In the genomic region with DNA sequence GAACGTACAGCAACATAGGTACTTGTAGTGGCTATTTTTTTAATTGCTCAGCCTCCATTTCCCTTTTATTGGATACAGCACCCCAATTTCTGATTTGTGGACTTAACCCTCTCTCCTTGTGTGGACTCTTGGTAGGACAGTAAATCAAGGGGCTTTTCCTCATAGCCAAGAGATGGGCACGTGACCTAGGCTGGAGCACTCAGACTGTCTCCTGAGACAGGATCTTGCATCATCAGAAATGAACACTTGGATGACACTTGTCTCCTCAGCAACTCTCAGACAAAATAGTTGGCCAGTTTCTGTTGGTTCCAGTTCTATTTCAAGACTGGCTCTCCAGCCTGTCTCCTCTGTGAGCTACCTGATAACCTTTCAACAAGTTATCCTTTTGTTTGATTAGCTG, we compare ENCODE assay signal across 1 cellular context.
TF ChIP-seq lines count a peak whose summit lies in the region.

No MANE protein-coding gene starts in this region.

TF ChIP-seq in GM12878, 131 proteins besides CTCF, POLR2A, EP300 and RAD21 (continued from another document):
- TF ChIP-seq, protein P1, sequence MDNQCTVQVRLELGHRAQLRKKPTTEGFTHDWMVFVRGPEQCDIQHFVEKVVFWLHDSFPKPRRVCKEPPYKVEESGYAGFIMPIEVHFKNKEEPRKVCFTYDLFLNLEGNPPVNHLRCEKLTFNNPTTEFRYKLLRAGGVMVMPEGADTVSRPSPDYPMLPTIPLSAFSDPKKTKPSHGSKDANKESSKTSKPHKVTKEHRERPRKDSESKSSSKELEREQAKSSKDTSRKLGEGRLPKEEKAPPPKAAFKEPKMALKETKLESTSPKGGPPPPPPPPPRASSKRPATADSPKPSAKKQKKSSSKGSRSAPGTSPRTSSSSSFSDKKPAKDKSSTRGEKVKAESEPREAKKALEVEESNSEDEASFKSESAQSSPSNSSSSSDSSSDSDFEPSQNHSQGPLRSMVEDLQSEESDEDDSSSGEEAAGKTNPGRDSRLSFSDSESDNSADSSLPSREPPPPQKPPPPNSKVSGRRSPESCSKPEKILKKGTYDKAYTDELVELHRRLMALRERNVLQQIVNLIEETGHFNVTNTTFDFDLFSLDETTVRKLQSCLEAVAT (IDR thresholded peaks at IDR 0.05): no peak
- TF ChIP-seq, protein P2, sequence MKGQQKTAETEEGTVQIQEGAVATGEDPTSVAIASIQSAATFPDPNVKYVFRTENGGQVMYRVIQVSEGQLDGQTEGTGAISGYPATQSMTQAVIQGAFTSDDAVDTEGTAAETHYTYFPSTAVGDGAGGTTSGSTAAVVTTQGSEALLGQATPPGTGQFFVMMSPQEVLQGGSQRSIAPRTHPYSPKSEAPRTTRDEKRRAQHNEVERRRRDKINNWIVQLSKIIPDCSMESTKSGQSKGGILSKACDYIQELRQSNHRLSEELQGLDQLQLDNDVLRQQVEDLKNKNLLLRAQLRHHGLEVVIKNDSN (IDR thresholded peaks at IDR 0.05; ENCODE audit: borderline replicate concordance, extremely low read length, insufficient read depth, low read depth, low read length): peak; percentile 7
- no peak for TF ChIP-seq SUZ12 (IDR thresholded peaks at IDR 0.05; ENCODE audit: unreplicated experiment)
